Comparison of ENCODE assay signal across 8 cellular contexts in genomic region chr21:33915368-33916199, GRCh38. TPM values are rescaled to one million over a fixed set of nuclear protein-coding genes. Genes with fewer than 3 reads are reported as not detected.
DNase-seq lines count a peak whose midpoint lies in the region; ATAC-seq, FAIRE-seq and TF ChIP-seq lines count a peak whose summit lies in the region.

Gene ATP5PO (minus strand): TSS chr21:33915804. CDS start chr21:33915763, 41 bp downstream.

- H3K36me3 ChIP-seq in NT2/D1 (ENCODE audit: insufficient read depth, insufficient read length, low read length) (peaks cover 42% of the 10 kb centered on the region), H1 (ENCODE audit: control insufficient read depth in 2 of 4, insufficient read depth in 4 of 4, low read length in 3 of 4) (peaks cover 2 to 30% (median 18%) of the 10 kb centered on the region in 4 experiments; a peak in 7 of 8 replicates)

- FAIRE-seq in H1 (lab: Jason Lieb, UNC) = peak; percentile 95

- no peak within 1 kb of the TSS for H2AK5ac ChIP-seq in H1 (ENCODE audit: low read depth, low read length)

- no peak within 1 kb of the TSS for H2BK120ac ChIP-seq in H1 (replicated peaks; ENCODE audit: low read depth, low read length)

- H3K27me3 Mint-ChIP-seq in activated CD8-positive, alpha-beta memory T cell treated with anti-CD3 and anti-CD28 coated beads, Interleukin-2, amount 10 ng/mL, durations not matched to agents 7 days and 5 days = no peaks in the 10 kb centered on the region
- H3K27me3 Mint-ChIP-seq in memory B cell = no peaks in the 10 kb centered on the region

- 3% methylated on average over 45 of the region's 45 CpGs; no CpG with 5 or more reads in 1 of the 2 experiments for WGBS in H1 (ENCODE audit: extremely low coverage in 1 of 2, insufficient coverage in 1 of 2, insufficient read length in 1 of 2, insufficient replicate concordance in 2 of 2, low coverage in 1 of 2, low lambda C conversion rate in 2 of 2, missing lambda C conversion rate in 1 of 2), 2 experiments

- CTCF ChIA-PET in activated CD8-positive, alpha-beta memory T cell treated with anti-CD3 and anti-CD28 coated beads, Interleukin-2, amount 10 ng/mL, durations not matched to agents 7 days and 5 days (lab: Charles Lee) = interaction anchor here (1.3 to 2.5 kb wide), 4 partner anchors 9 to 432 kb away, joined by 3 to 16 read pairs (median 7); no protein-coding TSS in a partner anchor
- CTCF ChIA-PET in H1 (lab: Charles Lee; ENCODE audit: partially characterized antibody) = interaction anchor here (1.1 to 1.9 kb wide), 5 partner anchors 13 to 38 kb away, joined by 3 to 7 read pairs (median 4); no protein-coding TSS in a partner anchor

- H3K4me3 Mint-ChIP-seq in activated CD8-positive, alpha-beta memory T cell treated with anti-CD3 and anti-CD28 coated beads, Interleukin-2, amount 10 ng/mL, durations not matched to agents 7 days and 5 days = peak within 1 kb of the TSS; percentile 98
- peak within 1 kb of the TSS; percentile 100 for H3K4me3 Mint-ChIP-seq in memory B cell

- H3K56ac ChIP-seq in H1 (replicated peaks; ENCODE audit: insufficient read length, low read depth, low read length) = peak within 1 kb of the TSS; percentile 70

- H3K9me3 ChIP-seq in NT2/D1 (ENCODE audit: insufficient read depth, low read length) = no peaks in the 10 kb centered on the region
- no peaks in the 10 kb centered on the region for H3K9me3 ChIP-seq in H1 (ENCODE audit: insufficient read depth in 2 of 2, low read depth in 1 of 2, low read length in 1 of 2)

- H3K9ac ChIP-seq in NT2/D1 (ENCODE audit: insufficient read length, low read depth) (peak within 1 kb of the TSS; percentile 100), H1 (replicated peaks in 1 of 4; ENCODE audit: extremely low read depth in 1 of 4, low read depth in 3 of 4, low read length in 3 of 4) (peak within 1 kb of the TSS; percentile 51 to 94 (median 90))

- H3K4me2 ChIP-seq in H1 (ENCODE audit: insufficient read depth in 1 of 2, low read depth in 2 of 2, low read length in 2 of 2) = peak within 1 kb of the TSS; percentile 65

- H2AFZ ChIP-seq in H1 (ENCODE audit: low read length) = peak within 1 kb of the TSS; percentile 90

- H3K4me1 ChIP-seq in NT2/D1 (ENCODE audit: insufficient read depth, insufficient read length) = no peaks in the 10 kb centered on the region
- H3K4me1 ChIP-seq in H1 (replicated peaks in 1 of 4; ENCODE audit: control insufficient read depth in 3 of 4, insufficient read depth in 4 of 4, low read length in 3 of 4) = peaks cover 0 to 4% (median 1%) of the 10 kb centered on the region in 4 experiments; a peak in 1 of 7 replicates

- H3K4me1 Mint-ChIP-seq in activated CD8-positive, alpha-beta memory T cell treated with anti-CD3 and anti-CD28 coated beads, Interleukin-2, amount 10 ng/mL, durations not matched to agents 7 days and 5 days = peaks cover 31% of the 10 kb centered on the region
- H3K4me1 Mint-ChIP-seq in memory B cell = peaks cover 18% of the 10 kb centered on the region

- no peak within 1 kb of the TSS for H3K14ac ChIP-seq in H1 (ENCODE audit: insufficient read length)

- TF ChIP-seq POLR2A in H1 (IDR thresholded peaks at IDR 0.05; ENCODE audit: control extremely low read depth in 1 of 2, low read depth in 2 of 2, low read length in 2 of 2) = peak in 1 of 2 experiments; percentile 95; a peak in 2 of 3 replicates

- peaks cover 2% of the 10 kb centered on the region; the same call in 1 of the 2 replicates for H3K23me2 ChIP-seq in H1 (ENCODE audit: low read depth, low read length)

- 0 out of 2 replicates have a peak within 1 kb of the TSS, but pooled peaks have one; percentile 13 for H2BK20ac ChIP-seq in H1 (ENCODE audit: low read length)

- H3K27ac Mint-ChIP-seq in activated CD8-positive, alpha-beta memory T cell treated with anti-CD3 and anti-CD28 coated beads, Interleukin-2, amount 10 ng/mL, durations not matched to agents 7 days and 5 days = peak within 1 kb of the TSS; percentile 97
- H3K27ac Mint-ChIP-seq in memory B cell = peak within 1 kb of the TSS; percentile 99

- H3K79me1 ChIP-seq in H1 (ENCODE audit: low read depth, low read length) = no peaks in the 10 kb centered on the region; the same call in 1 of the 2 replicates

- peak within 1 kb of the TSS; percentile 34 for H4K91ac ChIP-seq in H1 (replicated peaks; ENCODE audit: insufficient read length, low read length)

- H3K27me3 ChIP-seq in NT2/D1 (ENCODE audit: insufficient read depth, insufficient read length) (no peaks in the 10 kb centered on the region), H1 (replicated peaks in 1 of 4; ENCODE audit: control insufficient read depth in 3 of 4, extremely low read depth in 1 of 4, insufficient read depth in 3 of 4, low read length in 3 of 4) (no peaks in the 10 kb centered on the region)

- no peak within 1 kb of the TSS for H2BK12ac ChIP-seq in H1 (ENCODE audit: low read depth, low read length)

- H3K4me3 ChIP-seq in NT2/D1 (ENCODE audit: insufficient read length, low read depth) (peak within 1 kb of the TSS; percentile 96), H1 (ENCODE audit: extremely low read depth in 1 of 4, insufficient read depth in 2 of 4, low read depth in 3 of 4, low read length in 4 of 4) (peak within 1 kb of the TSS; percentile 91 to 99 (median 96))

- H2BK5ac ChIP-seq in H1 (ENCODE audit: low read depth, low read length) = peak within 1 kb of the TSS; percentile 89; the same call in 1 of the 2 replicates

- H3K36me3 Mint-ChIP-seq in activated CD8-positive, alpha-beta memory T cell treated with anti-CD3 and anti-CD28 coated beads, Interleukin-2, amount 10 ng/mL, durations not matched to agents 7 days and 5 days = peaks cover 26% of the 10 kb centered on the region
- H3K36me3 Mint-ChIP-seq in memory B cell = peaks cover 9% of the 10 kb centered on the region

- no peak; a peak in 1 of 4 replicates for TF ChIP-seq RAD21 in H1 (IDR thresholded peaks at IDR 0.05 in 1 of 2, conservative IDR thresholded peaks at IDR 0.05 in 1 of 2; ENCODE audit: low read depth in 2 of 2, low read length in 2 of 2)

- TF ChIP-seq EP300 in H1 (IDR thresholded peaks at IDR 0.05; ENCODE audit: borderline replicate concordance in 1 of 2, low read depth in 2 of 2, low read length in 2 of 2) = no peak

- peak; percentile 99 for ATAC-seq in GM21381 (IDR thresholded peaks at IDR 0.05; ENCODE audit: unreplicated experiment)
- ATAC-seq in activated CD8-positive, alpha-beta memory T cell treated with anti-CD3 and anti-CD28 coated beads, Interleukin-2, amount 10 ng/mL, durations not matched to agents 7 days and 5 days = peak; percentile 100
- peak; percentile 98 for ATAC-seq in memory B cell (ENCODE audit: low read depth)

- DNase-seq in COR-L47 (lab: John Stamatoyannopoulos, UW) (peak; percentile 98), HUDEP-2 (lab: John Stamatoyannopoulos, UW; ENCODE audit: unreplicated experiment in 76 of 76) (peak; percentile 58 to 99 (median 97)), NT2/D1 (ENCODE audit: low read depth, low spot score) (peak; percentile 98), H1 (ENCODE audit: low read depth in 1 of 2, low spot score in 2 of 2) (peak; percentile 92 to 96), memory B cell (ENCODE audit: low spot score in 2 of 2) (peak; percentile 91 to 94)
- peak; percentile 99 for DNase-seq in activated CD8-positive, alpha-beta memory T cell treated with anti-CD3 and anti-CD28 coated beads, Interleukin-2, amount 10 ng/mL, durations not matched to agents 7 days and 5 days
- DNase-seq in stimulated activated CD8-positive, alpha-beta memory T cell treated with anti-CD3 and anti-CD28 coated beads, Interleukin-12 subunit alpha, Interleukin-12 subunit beta, amount 100 ng/mL, for 24 hours (ENCODE audit: extremely low read depth) = peak; percentile 93

- peak within 1 kb of the TSS; percentile 95 for H4K5ac ChIP-seq in H1 (ENCODE audit: insufficient read length, low read depth, low read length)

- H3K9me3 Mint-ChIP-seq in activated CD8-positive, alpha-beta memory T cell treated with anti-CD3 and anti-CD28 coated beads, Interleukin-2, amount 10 ng/mL, durations not matched to agents 7 days and 5 days (ENCODE audit: low read depth) = no peaks in the 10 kb centered on the region
- no peaks in the 10 kb centered on the region for H3K9me3 Mint-ChIP-seq in memory B cell

- H3K23ac ChIP-seq in H1 (ENCODE audit: insufficient read length) = no peak within 1 kb of the TSS

- peaks cover 0 to 2% of the 10 kb centered on the region in 2 experiments for H4K20me1 ChIP-seq in H1 (replicated peaks in 1 of 2; ENCODE audit: control insufficient read depth in 1 of 2, insufficient read depth in 2 of 2, low read length in 2 of 2)

- no peak within 1 kb of the TSS for H2BK15ac ChIP-seq in H1 (ENCODE audit: low read length)

- no peak for TF ChIP-seq CTCF in H1 (IDR thresholded peaks at IDR 0.05; ENCODE audit: control extremely low read depth in 1 of 3, insufficient read depth in 1 of 3, low read depth in 1 of 3, low read length in 3 of 3)

- H4K8ac ChIP-seq in H1 (ENCODE audit: extremely low read depth, insufficient read depth, low read length) = peak within 1 kb of the TSS; percentile 78; the same call in 1 of the 2 replicates

- H3K4ac ChIP-seq in H1 (replicated peaks; ENCODE audit: insufficient read length, low read depth, low read length) = peak within 1 kb of the TSS; percentile 24

- H3K27ac ChIP-seq in H1 (ENCODE audit: low read depth, low read length) = peak within 1 kb of the TSS; percentile 58

- H3K18ac ChIP-seq in H1 (ENCODE audit: extremely low read depth, low read length) = peak within 1 kb of the TSS; percentile 100

- H3K79me2 ChIP-seq in H1 (ENCODE audit: control insufficient read depth in 1 of 2, insufficient read depth in 2 of 2, low read length in 2 of 2) = peaks cover 4 to 31% of the 10 kb centered on the region in 2 experiments; a peak in 3 of 4 replicates

- POLR2A ChIA-PET in H1 (lab: Charles Lee; ENCODE audit: partially characterized antibody) = interaction anchor here (0.6 to 1.7 kb wide), 5 partner anchors 13 to 157 kb away, joined by 3 to 6 read pairs (median 5); partner anchors contain the start of genes MRPS6 and SLC5A3

TF ChIP-seq in H1, 55 proteins besides CTCF, POLR2A, EP300 and RAD21 (continues in another document):
- TF ChIP-seq RXRA (IDR thresholded peaks at IDR 0.05; ENCODE audit: insufficient read depth, low read depth, low read length) = no peak
- TF ChIP-seq SRF (IDR thresholded peaks at IDR 0.05; ENCODE audit: low read depth, low read length) = no peak
- TF ChIP-seq CBX5 (IDR thresholded peaks at IDR 0.05; ENCODE audit: low read depth, low read length) = no peak
- TF ChIP-seq TBP (IDR thresholded peaks at IDR 0.05; ENCODE audit: low read depth, low read length) = peak; percentile 69

RNA-seq across cellular contexts. Expression of gene ATP5PO, which starts in this region (rescaled TPM):
- total RNA-seq in activated CD8-positive, alpha-beta memory T cell treated with anti-CD3 and anti-CD28 coated beads, Interleukin-2, amount 10 ng/mL, durations not matched to agents 7 days and 5 days = 100 to 1,000 TPM; 186 to 205 TPM
- 267 and 271 TPM in 2 replicates for total RNA-seq in H1 (2021; fragmentation: NEBNext Ultra II Directional; extraction: Animal tissue kit (Norgen Biotek cat#: 25700))
- 152 and 251 TPM in 2 replicates for polyA plus RNA-seq in H1 (2011; rRNA removed)
- polyA plus RNA-seq in H1 (2011; cell fraction: cytosol; rRNA removed) = 304 TPM
- polyA plus RNA-seq in H1 (2011; cell fraction: nucleus; rRNA removed) = 123 TPM
- 327 to 385 TPM (median 339 TPM) in 4 replicates for polyA plus RNA-seq in H1 (2012, experiment 1 of 2)
- 102 TPM for polyA plus RNA-seq in H1 (2012, experiment 2 of 2)
- 472 TPM for polyA plus RNA-seq in H1 (2013, experiment 1 of 2)
- polyA plus RNA-seq in H1 (2013, experiment 2 of 2) = 490 TPM
- polyA minus RNA-seq in H1 (2011; rRNA and poly(A)+ RNA removed) = 126 and 191 TPM in 2 replicates
- polyA minus RNA-seq in H1 (2011; cell fraction: cytosol; rRNA and poly(A)+ RNA removed) = 69.6 TPM
- 53.1 TPM for polyA minus RNA-seq in H1 (2011; cell fraction: nucleus; rRNA and poly(A)+ RNA removed)

Comparison
In these comparisons a context has a peak if more than half of its experiments do, and no peak if none do; other contexts are left out.
1. Peak in every context shown above with its lines: DNase-seq, ATAC-seq, H3K4me3 ChIP-seq and H3K27ac ChIP-seq.